In genomic region chr11:65150513-65151271, GRCh38 we compare ENCODE assay signal across 8 cellular contexts. TPM values are rescaled to one million over a fixed set of nuclear protein-coding genes. Genes with fewer than 3 reads are reported as not detected.
DNase-seq lines count a peak whose midpoint lies in the region; ATAC-seq and TF ChIP-seq lines count a peak whose summit lies in the region.

No MANE protein-coding gene starts in this region.

- no peak for TF ChIP-seq POLR2A in lower leg skin (IDR thresholded peaks at IDR 0.05)

- 23 to 24% methylated on average over 12 of the region's 12 CpGs for WGBS in lower leg skin, 2 donors

- peak overlapping the region; percentile 78 for H3K4me3 Mint-ChIP-seq in HFFc6

- DNase-seq in DMS153 (lab: John Stamatoyannopoulos, UW) (peak; percentile 87), HFFc6 (peak; percentile 95), RKO (ENCODE audit: low spot score) (peak; percentile 86), choroid plexus epithelial cell (ENCODE audit: low read depth) (peak; percentile 73), lower leg skin (ENCODE audit: low spot score in 2 of 2) (peak; percentile 81 to 96), superior temporal gyrus (ENCODE audit: extremely low spot score) (peak; percentile 16)
- DNase-seq in activated CD4-positive, CD25-positive, alpha-beta regulatory T cell (lab: John Stamatoyannopoulos, UW), result no peak

- H3K4me3 ChIP-seq in choroid plexus epithelial cell (ENCODE audit: low read depth, low read length) (no peak overlapping the region), lower leg skin (ENCODE audit: low read depth, poor library complexity, severe bottlenecking) (no peak overlapping the region)

- no peaks in the 10 kb centered on the region for H3K36me3 Mint-ChIP-seq in HFFc6 (ENCODE audit: low read depth)

- no peaks in the 10 kb centered on the region for H3K9me3 Mint-ChIP-seq in HFFc6

- H3K4me1 Mint-ChIP-seq in HFFc6 (ENCODE audit: low read depth), result peaks cover 36% of the 10 kb centered on the region

- no peak for TF ChIP-seq CTCF in HFFc6 (IDR thresholded peaks at IDR 0.05)
- peak; percentile 5 for TF ChIP-seq CTCF in choroid plexus epithelial cell (conservative IDR thresholded peaks at IDR 0.05; ENCODE audit: low read depth, low read length)
- no peak for TF ChIP-seq CTCF in lower leg skin (IDR thresholded peaks at IDR 0.05)

- no peak for ATAC-seq in GM18873 (IDR thresholded peaks at IDR 0.05; ENCODE audit: low FRiP score, unreplicated experiment)

- peak overlapping the region; percentile 85 for H3K27ac Mint-ChIP-seq in HFFc6

- intact Hi-C loops in lower leg skin (cut with DNase I; ENCODE audit: low total_unique reads), result no loop called here

- peaks cover 15% of the 10 kb centered on the region for H3K27me3 Mint-ChIP-seq in HFFc6 (ENCODE audit: insufficient read depth)

RNA-seq across cellular contexts. Expression of gene SYVN1, which starts 16.4 kb away (rescaled TPM):
- total RNA-seq in HFFc6 (2021; fragmentation: NEBNext Ultra II Directional; extraction: Animal tissue kit (Norgen Biotek cat#: 25700)), result 10 to 100 TPM; 39.9 to 46.9 (median 42.9) TPM
- total RNA-seq in lower leg skin, result 10 to 100 TPM; 21.9 to 60.3 (median 47.8) TPM

RNA-seq across cellular contexts. Expression of gene SPDYC, which starts 19.3 kb away (rescaled TPM):
- total RNA-seq in HFFc6 (2021; fragmentation: NEBNext Ultra II Directional; extraction: Animal tissue kit (Norgen Biotek cat#: 25700)), result not detected
- not detected for total RNA-seq in lower leg skin

RNA-seq across cellular contexts. Expression of gene MRPL49, which starts 28.6 kb away (rescaled TPM):
- total RNA-seq in HFFc6 (2021; fragmentation: NEBNext Ultra II Directional; extraction: Animal tissue kit (Norgen Biotek cat#: 25700)), result 10 to 100 TPM; 53.2 to 59.7 (median 56.9) TPM
- 100 to 1,000 TPM in 1 of 4 donors, 10 to 100 TPM in 3; 61.0 to 107 (median 82.4) TPM for total RNA-seq in lower leg skin

RNA-seq across cellular contexts. Expression of gene FAU, which starts 28.8 kb away (rescaled TPM):
- total RNA-seq in HFFc6 (2021; fragmentation: NEBNext Ultra II Directional; extraction: Animal tissue kit (Norgen Biotek cat#: 25700)), result 100 to 1,000 TPM; 631 to 750 (median 715) TPM
- 1,000 to 10,000 TPM in 2 of 4 donors, 100 to 1,000 TPM in 2; 574 to 1,562 (median 887) TPM for total RNA-seq in lower leg skin

RNA-seq across cellular contexts. Expression of gene CAPN1, which starts 31.0 kb away (rescaled TPM):
- 100 to 1,000 TPM; 203 to 271 (median 231) TPM for total RNA-seq in HFFc6 (2021; fragmentation: NEBNext Ultra II Directional; extraction: Animal tissue kit (Norgen Biotek cat#: 25700))
- 100 to 1,000 TPM; 284 to 464 (median 363) TPM for total RNA-seq in lower leg skin

Comparison
In these comparisons a context has a peak if more than half of its experiments do, and no peak if none do; other contexts are left out.
1. DNase-seq: peak in DMS153 (single experiment), HFFc6 (single experiment), RKO (single experiment), choroid plexus epithelial cell (single experiment), lower leg skin (2 of 2) and superior temporal gyrus (single experiment); none in activated CD4-positive, CD25-positive, alpha-beta regulatory T cell (0 of 4).